In genomic region chr3:6577584-6577983, GRCh38 we compare ENCODE assay signal across 21 cellular contexts.
DNase-seq lines count a peak whose midpoint lies in the region; ATAC-seq and TF ChIP-seq lines count a peak whose summit lies in the region.
"Had no signal": no experiment of that assay in that cellular context is flagged by ENCODE, and none has a peak within 500 bp of the region (broad histone marks: within the 10 kb centered on the region; RNA-seq: fewer than 3 reads in every experiment).

No MANE protein-coding gene starts in this region.

- intact Hi-C loops in MCF 10A (cut with micrococcal nuclease) (no loop called here), mammary epithelial cell (cut with micrococcal nuclease) (no loop called here)

- peak; percentile 65 for ATAC-seq in foreskin keratinocyte
- no peak for ATAC-seq in HG02884 (IDR thresholded peaks at IDR 0.05; ENCODE audit: unreplicated experiment)
- ATAC-seq in HG03280 (IDR thresholded peaks at IDR 0.05; ENCODE audit: unreplicated experiment), result no peak
- ATAC-seq: A549; CD8-positive, alpha-beta T cell; GM12878 had no signal

- peaks cover 24% of the 10 kb centered on the region for H3K4me1 Mint-ChIP-seq in MCF 10A (ENCODE audit: insufficient read depth, unreplicated experiment)
- H3K4me1 Mint-ChIP-seq: B cell had no signal

- TF ChIP-seq CTCF in MCF 10A (IDR thresholded peaks at IDR 0.05; ENCODE audit: unreplicated experiment) (no peak), mammary epithelial cell (conservative IDR thresholded peaks at IDR 0.05 in 1 of 2, IDR thresholded peaks at IDR 0.05 in 1 of 2; ENCODE audit: extremely low read depth in 1 of 2, insufficient read depth in 1 of 2, low read depth in 1 of 2, low read length in 2 of 2) (no peak), epithelial cell of esophagus (IDR thresholded peaks at IDR 0.05; ENCODE audit: insufficient read depth, low read depth, low read length, missing control alignments) (no peak), foreskin keratinocyte (conservative IDR thresholded peaks at IDR 0.05) (no peak)

- BruUV-seq in MCF 10A (replicated peaks; lab: Mats Ljungman, UMichigan) (no TSS peak), mammary epithelial cell (replicated peaks; lab: Mats Ljungman, UMichigan) (no TSS peak)

- H3K4me3 ChIP-seq in mammary epithelial cell (replicated peaks in 1 of 3; ENCODE audit: insufficient read depth in 1 of 3, low read depth in 2 of 3, low read length in 3 of 3), result no peak overlapping the region
- no peak overlapping the region for H3K4me3 ChIP-seq in epithelial cell of esophagus (ENCODE audit: low read length)
- H3K4me3 ChIP-seq: A549; BLaER1 treated with 17β-estradiol and CSF1 and Interleukin-3, amounts not matched to agents 10 nM and 100 nM; GM12878 had no signal

- peak overlapping the region; percentile 49 for H3K27ac Mint-ChIP-seq in MCF 10A (ENCODE audit: low read depth, unreplicated experiment)
- H3K27ac Mint-ChIP-seq: B cell; CD4-positive, alpha-beta T cell; CD8-positive, alpha-beta T cell had no signal

- H3K79me2 ChIP-seq in mammary epithelial cell (ENCODE audit: insufficient read depth, low read length), result no peaks in the 10 kb centered on the region

- H3K36me3 ChIP-seq in mammary epithelial cell (ENCODE audit: insufficient read depth, low read length), result no peaks in the 10 kb centered on the region
- H3K36me3 ChIP-seq: BLaER1 treated with 17β-estradiol and CSF1 and Interleukin-3, amounts not matched to agents 10 nM and 100 nM had no signal

- peaks cover 2% of the 10 kb centered on the region for H3K9me3 ChIP-seq in mammary epithelial cell (replicated peaks; ENCODE audit: insufficient read depth, low read length)
- H3K9me3 ChIP-seq: A549; BLaER1 treated with 17β-estradiol and CSF1 and Interleukin-3, amounts not matched to agents 10 nM and 100 nM; Caco-2 had no signal

- no peak overlapping the region for H3K9ac ChIP-seq in mammary epithelial cell (ENCODE audit: insufficient read depth, low read length)
- H3K9ac ChIP-seq: BLaER1 treated with 17β-estradiol and CSF1 and Interleukin-3, amounts not matched to agents 10 nM and 100 nM had no signal

- H3K4me3 Mint-ChIP-seq in MCF 10A (ENCODE audit: unreplicated experiment), result no peak overlapping the region
- H3K4me3 Mint-ChIP-seq: B cell; CD4-positive, alpha-beta T cell; CD8-positive, alpha-beta T cell had no signal

- H3K27me3 Mint-ChIP-seq in MCF 10A (ENCODE audit: insufficient read depth, unreplicated experiment), result no peaks in the 10 kb centered on the region
- H3K27me3 Mint-ChIP-seq: B cell; CD4-positive, alpha-beta T cell had no signal

- no peak for DNase-seq in MCF 10A (ENCODE audit: unreplicated experiment)
- DNase-seq in mammary epithelial cell, result no peak
- DNase-seq in epithelial cell of esophagus (ENCODE audit: low read depth), result peak; percentile 52
- DNase-seq in foreskin keratinocyte, result peak; percentile 13 to 71
- DNase-seq in DMS79 (lab: John Stamatoyannopoulos, UW), result no peak
- DNase-seq: AML-193; Caco-2; Calu3; CD4-positive, alpha-beta T cell; CD8-positive, alpha-beta T cell; DND-41; EL; GDM1 had no signal

- CTCF ChIA-PET in MCF 10A (lab: Yijun Ruan, JAX) (interaction anchor here (0.9 kb wide), 1 partner anchor 409 kb away, joined by 3 read pairs; no protein-coding TSS in a partner anchor), mammary epithelial cell (lab: Charles Lee; ENCODE audit: low non-redundant PET) (no interaction called here)

- POLR2A ChIA-PET in MCF 10A (lab: Yijun Ruan, JAX), result no interaction called here

- no peaks in the 10 kb centered on the region for H3K4me1 ChIP-seq in mammary epithelial cell (ENCODE audit: insufficient read depth, low read length)
- no peaks in the 10 kb centered on the region for H3K4me1 ChIP-seq in foreskin keratinocyte
- H3K4me1 ChIP-seq: A549, Caco-2 had no signal

- no peaks in the 10 kb centered on the region for H4K20me1 ChIP-seq in mammary epithelial cell (ENCODE audit: insufficient read depth, low read length)
- H4K20me1 ChIP-seq: BLaER1 treated with 17β-estradiol and CSF1 and Interleukin-3, amounts not matched to agents 10 nM and 100 nM had no signal

- dilution Hi-C loops in mammary epithelial cell (cut with HindIII; ENCODE audit: low sequenced_read_pairs), result no loop called here

- no peak overlapping the region for H2AFZ ChIP-seq in mammary epithelial cell (ENCODE audit: low read depth, low read length)

- H3K27ac ChIP-seq in mammary epithelial cell (ENCODE audit: insufficient read depth, low read depth, low read length), result no peak overlapping the region
- H3K27ac ChIP-seq in foreskin keratinocyte, result peak overlapping the region; percentile 39
- H3K27ac ChIP-seq: 22Rv1; A549; BLaER1 treated with 17β-estradiol and CSF1 and Interleukin-3, amounts not matched to agents 10 nM and 100 nM; C4-2B had no signal

- H3K4me2 ChIP-seq in mammary epithelial cell (ENCODE audit: insufficient read depth, low read depth, low read length), result no peak overlapping the region
- H3K4me2 ChIP-seq: A549; BLaER1 treated with 17β-estradiol and CSF1 and Interleukin-3, amounts not matched to agents 10 nM and 100 nM had no signal

- no peaks in the 10 kb centered on the region for H3K27me3 ChIP-seq in mammary epithelial cell (ENCODE audit: insufficient read depth, low read length)
- no peaks in the 10 kb centered on the region for H3K27me3 ChIP-seq in foreskin keratinocyte
- H3K27me3 ChIP-seq: BLaER1 treated with 17β-estradiol and CSF1 and Interleukin-3, amounts not matched to agents 10 nM and 100 nM had no signal

- H3K9me3 Mint-ChIP-seq in MCF 10A (ENCODE audit: unreplicated experiment), result no peaks in the 10 kb centered on the region

- no peaks in the 10 kb centered on the region for H3K36me3 Mint-ChIP-seq in MCF 10A (ENCODE audit: insufficient read depth, unreplicated experiment)
- H3K36me3 Mint-ChIP-seq: CD8-positive, alpha-beta T cell had no signal

- in situ Hi-C loops in mammary epithelial cell (cut with MboI; ENCODE audit: low sequenced_read_pairs in 2 of 2), result no loop called here

Comparison
In these comparisons a context has a peak if more than half of its experiments do, and no peak if none do; other contexts are left out.
1. DNase-seq: peak in epithelial cell of esophagus (single experiment) and foreskin keratinocyte (2 of 2); none in MCF 10A (single experiment), mammary epithelial cell (single experiment) and DMS79 (single experiment).